ENCODE assay signal across 26 cellular contexts in the genomic region with DNA sequence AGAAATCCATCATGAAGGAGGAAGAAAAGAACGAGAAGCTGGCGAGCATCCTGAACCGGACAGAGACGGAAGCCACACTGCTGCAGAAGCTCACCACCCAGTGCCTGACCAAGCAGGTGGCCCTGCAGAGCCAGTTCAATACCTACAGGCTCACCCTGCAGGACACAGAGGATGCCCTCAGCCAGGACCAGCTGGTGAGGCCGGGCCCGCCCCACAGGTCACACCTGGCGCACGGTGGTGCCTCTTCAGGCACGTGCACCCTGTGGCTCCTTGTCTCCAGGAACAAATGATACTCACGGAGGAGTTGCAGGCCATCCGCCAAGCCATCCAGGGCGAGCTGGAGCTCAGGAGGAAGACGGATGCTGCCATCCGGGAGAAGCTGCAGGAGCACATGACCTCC.
"Had no signal": no experiment of that assay in that cellular context is flagged by ENCODE, and none has a peak within 500 bp of the region (broad histone marks: within the 10 kb centered on the region; RNA-seq: fewer than 3 reads in every experiment).

No MANE protein-coding gene starts in this region.

- H3K36me3 Mint-ChIP-seq: naive thymus-derived CD8-positive, alpha-beta T cell; stimulated activated effector memory CD8-positive, alpha-beta T cell treated with anti-CD3 and anti-CD28 coated beads, Interleukin-12 subunit alpha, Interleukin-12 subunit beta, amount 100 ng/mL, for 72 hours had no signal

- H3K27ac Mint-ChIP-seq: progenitor cell of endocrine pancreas; stimulated activated effector memory CD8-positive, alpha-beta T cell treated with anti-CD3 and anti-CD28 coated beads, Interleukin-12 subunit alpha, Interleukin-12 subunit beta, amount 100 ng/mL, for 72 hours had no signal

- H3K4me3 Mint-ChIP-seq: naive thymus-derived CD8-positive, alpha-beta T cell; stimulated activated effector memory CD8-positive, alpha-beta T cell treated with anti-CD3 and anti-CD28 coated beads, Interleukin-12 subunit alpha, Interleukin-12 subunit beta, amount 100 ng/mL, for 72 hours had no signal

- H3K27me3 Mint-ChIP-seq: progenitor cell of endocrine pancreas had no signal

- H2AFZ ChIP-seq: hepatocyte, parathyroid adenoma had no signal

- H3K9ac ChIP-seq: parathyroid adenoma had no signal

- H3K9me3 Mint-ChIP-seq: naive thymus-derived CD8-positive, alpha-beta T cell; stimulated activated effector memory CD8-positive, alpha-beta T cell treated with anti-CD3 and anti-CD28 coated beads, Interleukin-12 subunit alpha, Interleukin-12 subunit beta, amount 100 ng/mL, for 72 hours had no signal

- H3K9me3 ChIP-seq: esophagus muscularis mucosa, gastroesophageal sphincter, heart left ventricle, lower lobe of right lung, neutrophil, thoracic aorta, tibial nerve, upper lobe of left lung, uterus had no signal

- H3K27ac ChIP-seq: coronary artery, esophagus muscularis mucosa, foreskin keratinocyte, heart left ventricle, hepatocyte, lower lobe of right lung, neutrophil, parathyroid adenoma, thoracic aorta, upper lobe of left lung, uterus had no signal

- H3K4me2 ChIP-seq: hepatocyte, smooth muscle cell had no signal

- H3K4me3 ChIP-seq: gastroesophageal sphincter, heart left ventricle, hepatocyte, lower lobe of right lung, smooth muscle cell, tibial nerve, upper lobe of left lung, uterus had no signal

- H3K79me2 ChIP-seq: hepatocyte, parathyroid adenoma had no signal

- FAIRE-seq: endothelial cell of umbilical vein, islet of Langerhans had no signal

- ATAC-seq: foreskin keratinocyte; gastroesophageal sphincter; left colon; left ventricle myocardium superior; naive thymus-derived CD8-positive, alpha-beta T cell; stimulated activated effector memory CD8-positive, alpha-beta T cell treated with anti-CD3 and anti-CD28 coated beads, Interleukin-12 subunit alpha, Interleukin-12 subunit beta, amount 100 ng/mL, for 72 hours had no signal

- H3K36me3 ChIP-seq: gastroesophageal sphincter, heart left ventricle, lower lobe of right lung, neutrophil, thoracic aorta, tibial nerve, upper lobe of left lung, uterus had no signal

- H3K27me3 ChIP-seq: esophagus muscularis mucosa, foreskin keratinocyte, gastroesophageal sphincter, heart left ventricle, hepatocyte, tibial nerve, upper lobe of left lung, uterus had no signal

- DNase-seq: dermis blood vessel endothelial cell; effector memory CD4-positive, alpha-beta T cell; foreskin keratinocyte; heart left ventricle; left colon; left ventricle myocardium superior; lower lobe of right lung; naive thymus-derived CD8-positive, alpha-beta T cell; stimulated activated CD4-positive, alpha-beta T cell treated with anti-CD3 and anti-CD28 coated beads, Interleukin-2, amount 100 ng/mL, for 24 hours; stimulated activated CD4-positive, alpha-beta T cell treated with anti-CD3 and anti-CD28 coated beads, Interleukin-4, amount 100 ng/mL, for 24 hours; stimulated activated naive CD4-positive, alpha-beta T cell treated with Interleukin-2 at 50 U/mL for 16 hours; uterus had no signal

- H3K4me1 ChIP-seq: foreskin keratinocyte, parathyroid adenoma, uterus had no signal
